In the genomic region with DNA sequence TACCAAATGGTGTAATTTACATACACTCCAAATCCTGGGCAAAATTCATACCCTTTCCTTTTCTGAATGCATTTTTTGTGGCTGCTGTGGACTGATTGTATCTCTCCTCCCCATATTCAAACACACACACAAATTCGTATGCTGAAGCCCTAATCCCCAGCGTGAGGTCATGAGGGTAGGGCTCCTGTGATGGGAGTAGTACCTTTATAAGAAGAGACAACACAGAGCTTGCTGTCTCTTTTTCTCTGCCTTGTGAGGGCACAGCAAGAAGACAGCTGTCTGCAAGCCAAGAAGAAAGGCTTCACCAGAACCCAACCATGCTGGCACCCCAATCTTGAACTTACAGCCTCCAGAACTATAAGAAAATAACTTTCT, we compare ENCODE assay signal across 19 cellular contexts. TPM values are rescaled to one million over a fixed set of nuclear protein-coding genes. Genes with fewer than 3 reads are reported as not detected.
DNase-seq lines count a peak whose midpoint lies in the region; ATAC-seq, FAIRE-seq and TF ChIP-seq lines count a peak whose summit lies in the region.
"Had no signal": no experiment of that assay in that cellular context is flagged by ENCODE, and none has a peak within 500 bp of the region (broad histone marks: within the 10 kb centered on the region; RNA-seq: fewer than 3 reads in every experiment).

No MANE protein-coding gene starts in this region.

- H3K79me2 ChIP-seq in ACC112 (ENCODE audit: control insufficient read depth, insufficient read depth, low read length, unreplicated experiment) (peaks cover 63% of the 10 kb centered on the region), HepG2 (ENCODE audit: insufficient read depth, low read length) (peaks cover 5% of the 10 kb centered on the region)

- DNase-seq in SJSA1 (ENCODE audit: low read depth in 1 of 2, low spot score in 2 of 2) (no peak), HepG2 (ENCODE audit: low spot score) (peak; percentile 48), sigmoid colon (no peak), GM12892 (ENCODE audit: insufficient read length) (no peak), NCI-H2029 (lab: John Stamatoyannopoulos, UW) (no peak)
- no peak for DNase-seq in activated CD8-positive, alpha-beta memory T cell treated with anti-CD3 and anti-CD28 coated beads, Interleukin-2, amount 10 ng/mL, durations not matched to agents 7 days and 5 days
- DNase-seq: activated CD4-positive, CD25-positive, alpha-beta regulatory T cell treated with anti-CD3 and anti-CD28 coated beads, Interleukin-2, amount 50 U/mL, for 72 hours; activated effector memory CD4-positive, alpha-beta T cell treated with anti-CD3 and anti-CD28 coated beads, Interleukin-2, amount 50 U/mL, for 16 hours; amniotic stem cell; CD8-positive, alpha-beta memory T cell; hypothalamus; NCI-H774; posterior cingulate gyrus; stimulated activated naive B cell treated with anti-CD40 and anti-IgM and Interleukin-4, amounts not matched to agents 10 μg/mL and 1 μg/mL and 100 μg/mL, for 72 hours; T-helper 9 cell; upper lobe of right lung had no signal

- FAIRE-seq in HepG2 (lab: Jason Lieb, UNC) (no peak), GM12892 (lab: Jason Lieb, UNC) (no peak)

- no peaks in the 10 kb centered on the region for H3K27me3 ChIP-seq in ACC112 (ENCODE audit: insufficient read depth, low read length)
- no peaks in the 10 kb centered on the region for H3K27me3 ChIP-seq in SJSA1 (replicated peaks)
- no peaks in the 10 kb centered on the region for H3K27me3 ChIP-seq in HepG2 (ENCODE audit: control insufficient read depth in 1 of 2, insufficient read depth in 2 of 2, low read length in 2 of 2)
- no peaks in the 10 kb centered on the region for H3K27me3 ChIP-seq in sigmoid colon
- H3K27me3 ChIP-seq: upper lobe of right lung had no signal

- TF ChIP-seq POLR2A in HepG2 (IDR thresholded peaks at IDR 0.05; ENCODE audit: insufficient read depth in 1 of 2, low read depth in 2 of 2, low read length in 2 of 2) (no peak), sigmoid colon (IDR thresholded peaks at IDR 0.05) (no peak), GM12892 (IDR thresholded peaks at IDR 0.05; ENCODE audit: low read depth, low read length) (no peak)

- no TSS peak for BruUV-seq in HepG2 (replicated peaks; lab: Mats Ljungman, UMichigan)

- H3K4me3 Mint-ChIP-seq in activated CD8-positive, alpha-beta memory T cell treated with anti-CD3 and anti-CD28 coated beads, Interleukin-2, amount 10 ng/mL, durations not matched to agents 7 days and 5 days = no peak overlapping the region
- H3K4me3 Mint-ChIP-seq: CD8-positive, alpha-beta memory T cell; stimulated activated naive B cell treated with anti-CD40 and anti-IgM and Interleukin-4, amounts not matched to agents 10 μg/mL and 1 μg/mL and 100 μg/mL, for 72 hours had no signal

- H2AFZ ChIP-seq in ACC112 (ENCODE audit: low read length, unreplicated experiment) (no peak overlapping the region), HepG2 (ENCODE audit: low read length) (no peak overlapping the region)

- H3K4me2 ChIP-seq in HepG2 (ENCODE audit: low read depth, low read length) = peak overlapping the region; percentile 87

- peak; percentile 48 for ATAC-seq in HepG2
- ATAC-seq in GM21529 (IDR thresholded peaks at IDR 0.05; ENCODE audit: unreplicated experiment) = no peak
- no peak for ATAC-seq in activated CD8-positive, alpha-beta memory T cell treated with anti-CD3 and anti-CD28 coated beads, Interleukin-2, amount 10 ng/mL, durations not matched to agents 7 days and 5 days
- ATAC-seq: stimulated activated naive B cell treated with anti-CD40 and anti-IgM and Interleukin-4, amounts not matched to agents 10 μg/mL and 1 μg/mL and 100 μg/mL, for 72 hours; upper lobe of right lung had no signal

- H3K36me3 ChIP-seq in ACC112 (ENCODE audit: insufficient read depth, low read length) (peaks cover 14% of the 10 kb centered on the region), SJSA1 (no peaks in the 10 kb centered on the region), HepG2 (replicated peaks in 1 of 2; ENCODE audit: control insufficient read depth in 1 of 2, insufficient read depth in 2 of 2, low read length in 2 of 2) (no peaks in the 10 kb centered on the region), sigmoid colon (no peaks in the 10 kb centered on the region)
- H3K36me3 ChIP-seq: upper lobe of right lung had no signal

- 0% methylated on average over 2 of the region's 2 CpGs for WGBS in HepG2 (ENCODE audit: low lambda C conversion rate)
- WGBS in sigmoid colon, 2 donors = 61 to 66% methylated on average over 2 of the region's 2 CpGs

- H3K27ac ChIP-seq in ACC112 (ENCODE audit: low read depth, low read length) (peak overlapping the region; percentile 34; the same call in 1 of the 2 replicates), SJSA1 (peak overlapping the region; percentile 56), HepG2 (ENCODE audit: extremely low read length, insufficient read depth, low read length) (peak overlapping the region; percentile 85), sigmoid colon (peak overlapping the region; percentile 73 to 89 (median 84))
- H3K27ac ChIP-seq: SK-N-MC, upper lobe of right lung had no signal

- peaks cover 2% of the 10 kb centered on the region for H3K9me3 Mint-ChIP-seq in activated CD8-positive, alpha-beta memory T cell treated with anti-CD3 and anti-CD28 coated beads, Interleukin-2, amount 10 ng/mL, durations not matched to agents 7 days and 5 days (ENCODE audit: low read depth)
- H3K9me3 Mint-ChIP-seq: CD8-positive, alpha-beta memory T cell had no signal

- H4K20me1 ChIP-seq in HepG2 (ENCODE audit: insufficient read depth, low read length) = no peaks in the 10 kb centered on the region

- TF ChIP-seq RAD21 in HepG2 (CRISPR knock-in tag; IDR thresholded peaks at IDR 0.05) = no peak

- no peaks in the 10 kb centered on the region for H3K9me3 ChIP-seq in SJSA1 (replicated peaks)
- no peaks in the 10 kb centered on the region for H3K9me3 ChIP-seq in HepG2 (ENCODE audit: low read length)
- no peaks in the 10 kb centered on the region for H3K9me3 ChIP-seq in sigmoid colon
- H3K9me3 ChIP-seq: upper lobe of right lung had no signal

- intact Hi-C loops in HepG2 (cut with micrococcal nuclease; ENCODE audit: unreplicated experiment) = no loop called here
- intact Hi-C loops in sigmoid colon (cut with DNase I) = loop anchor here (5.0 kb wide), 2 partner anchors 835 to 900 kb away; no protein-coding TSS in a partner anchor

- CTCF ChIA-PET in HepG2 (lab: Yijun Ruan, JAX; ENCODE audit: low intra/inter-chr PET ratio, low total read pairs) = no interaction called here
- CTCF ChIA-PET in activated CD8-positive, alpha-beta memory T cell treated with anti-CD3 and anti-CD28 coated beads, Interleukin-2, amount 10 ng/mL, durations not matched to agents 7 days and 5 days (lab: Charles Lee) = no interaction called here

- POLR2A ChIA-PET in HepG2 (lab: Yijun Ruan, JAX) = interaction anchor here (0.7 to 3.4 kb wide), 8 partner anchors 9 to 738 kb away, joined by 3 to 92 read pairs (median 4); partner anchors contain the start of gene DUSP10

- H3K36me3 Mint-ChIP-seq in activated CD8-positive, alpha-beta memory T cell treated with anti-CD3 and anti-CD28 coated beads, Interleukin-2, amount 10 ng/mL, durations not matched to agents 7 days and 5 days = peaks cover 63% of the 10 kb centered on the region

- H3K4me3 ChIP-seq in ACC112 (ENCODE audit: low read depth, low read length) (no peak overlapping the region), SJSA1 (no peak overlapping the region), HepG2 (replicated peaks in 1 of 3; ENCODE audit: insufficient read depth in 1 of 3, low read depth in 2 of 3, low read length in 3 of 3) (peak overlapping the region; percentile 11 to 58 (median 45); a peak in 4 of 6 replicates), sigmoid colon (no peak overlapping the region)
- H3K4me3 ChIP-seq: SK-N-MC, upper lobe of right lung had no signal

- H3K9ac ChIP-seq in HepG2 (ENCODE audit: insufficient read depth, low read depth, low read length) = peak overlapping the region; percentile 66

- TF ChIP-seq EP300 in HepG2 (IDR thresholded peaks at IDR 0.05; ENCODE audit: low read depth in 2 of 2, low read length in 2 of 2) = no peak
- no peak for TF ChIP-seq EP300 in HepG2 (CRISPR knock-in tag; IDR thresholded peaks at IDR 0.05; ENCODE audit: borderline replicate concordance)
- no peak for TF ChIP-seq EP300 in sigmoid colon (IDR thresholded peaks at IDR 0.05)

- in situ Hi-C loops in HepG2 (cut with HindIII; ENCODE audit: extremely low pct_ligation_motif_present, low pct_unique_long_range_greater_than_20kb) = no loop called here

- no peak overlapping the region for H3K27ac Mint-ChIP-seq in activated CD8-positive, alpha-beta memory T cell treated with anti-CD3 and anti-CD28 coated beads, Interleukin-2, amount 10 ng/mL, durations not matched to agents 7 days and 5 days
- H3K27ac Mint-ChIP-seq: stimulated activated naive B cell treated with anti-CD40 and anti-IgM and Interleukin-4, amounts not matched to agents 10 μg/mL and 1 μg/mL and 100 μg/mL, for 72 hours had no signal

- peaks cover 50% of the 10 kb centered on the region for H3K4me1 Mint-ChIP-seq in activated CD8-positive, alpha-beta memory T cell treated with anti-CD3 and anti-CD28 coated beads, Interleukin-2, amount 10 ng/mL, durations not matched to agents 7 days and 5 days

- no peaks in the 10 kb centered on the region for H3K27me3 Mint-ChIP-seq in activated CD8-positive, alpha-beta memory T cell treated with anti-CD3 and anti-CD28 coated beads, Interleukin-2, amount 10 ng/mL, durations not matched to agents 7 days and 5 days
- H3K27me3 Mint-ChIP-seq: CD8-positive, alpha-beta memory T cell; stimulated activated naive B cell treated with anti-CD40 and anti-IgM and Interleukin-4, amounts not matched to agents 10 μg/mL and 1 μg/mL and 100 μg/mL, for 72 hours had no signal

- peaks cover 67% of the 10 kb centered on the region for H3K4me1 ChIP-seq in ACC112 (ENCODE audit: control insufficient read depth, insufficient read depth, low read length, unreplicated experiment)
- peaks cover 88% of the 10 kb centered on the region for H3K4me1 ChIP-seq in SJSA1 (replicated peaks)
- H3K4me1 ChIP-seq in HepG2 (ENCODE audit: insufficient read depth, low read length) = peaks cover 71% of the 10 kb centered on the region
- peaks cover 0 to 97% (median 84%) of the 10 kb centered on the region in 4 donors for H3K4me1 ChIP-seq in sigmoid colon

- no peak for TF ChIP-seq CTCF in HepG2 (CRISPR knock-in tag; IDR thresholded peaks at IDR 0.05)
- no peak for TF ChIP-seq CTCF in sigmoid colon (IDR thresholded peaks at IDR 0.05)

RNA-seq across cellular contexts. Expression of gene DUSP10, which starts 24.4 kb away (rescaled TPM):
- total RNA-seq in SJSA1 (2014; rRNA removed; shearing (Covaris generic)) = 12.4 and 15.8 TPM in 2 replicates
- 2.1 and 2.5 TPM in 2 replicates for total RNA-seq in HepG2 (2016; rRNA removed; fragmentation: Illumina TruSeq; extraction: Trizol)
- total RNA-seq in HepG2 (2016; cell fraction: cytosol; rRNA removed; fragmentation: Illumina TruSeq; extraction: Trizol; ENCODE audit: low read depth) = 1.0 and 1.1 TPM in 2 replicates
- total RNA-seq in HepG2 (2016; cell fraction: insoluble cytoplasmic fraction; rRNA removed; fragmentation: Illumina TruSeq; extraction: Trizol) = 2.7 and 2.8 TPM in 2 replicates
- total RNA-seq in HepG2 (2016; cell fraction: membrane; rRNA removed; fragmentation: Illumina TruSeq; extraction: Trizol) = 1.8 and 2.0 TPM in 2 replicates
- 3.2 and 3.5 TPM in 2 replicates for total RNA-seq in HepG2 (2016; cell fraction: nucleus; rRNA removed; fragmentation: Illumina TruSeq; extraction: Trizol)
- polyA plus RNA-seq in HepG2 (2011; rRNA removed) = 4.2 and 4.4 TPM in 2 replicates
- polyA plus RNA-seq in HepG2 (2011; cell fraction: cytosol; rRNA removed) = 5.3 and 5.7 TPM in 2 replicates
- polyA plus RNA-seq in HepG2 (2011; cell fraction: nucleus; rRNA removed) = 6.2 and 6.9 TPM in 2 replicates
- 2.6 and 5.2 TPM in 2 replicates for polyA plus RNA-seq in HepG2 (2012)
- polyA plus RNA-seq in HepG2 (2016; cell fraction: cytosol; fragmentation: Illumina TruSeq; extraction: Trizol; ENCODE audit: low read depth) = 0.26 and 0.36 TPM in 2 replicates
- 2.8 and 3.3 TPM in 2 replicates for polyA plus RNA-seq in HepG2 (2016; cell fraction: insoluble cytoplasmic fraction; fragmentation: Illumina TruSeq; extraction: Trizol; ENCODE audit: low read depth)
- polyA plus RNA-seq in HepG2 (2016; cell fraction: membrane; fragmentation: Illumina TruSeq; extraction: Trizol; ENCODE audit: low read depth) = 1.2 and 1.3 TPM in 2 replicates
- polyA plus RNA-seq in HepG2 (2016; cell fraction: nucleus; fragmentation: Illumina TruSeq; extraction: Trizol; ENCODE audit: insufficient read depth, low read depth) = 2.0 and 2.4 TPM in 2 replicates
- 11.2 and 16.0 TPM in 2 replicates for polyA minus RNA-seq in HepG2 (2011; rRNA and poly(A)+ RNA removed; ENCODE audit: low replicate concordance)
- 2.7 and 3.9 TPM in 2 replicates for polyA minus RNA-seq in HepG2 (2011; cell fraction: cytosol; rRNA and poly(A)+ RNA removed)
- 13.1 and 15.4 TPM in 2 replicates for polyA minus RNA-seq in HepG2 (2011; cell fraction: nucleus; rRNA and poly(A)+ RNA removed)
- 10 to 100 TPM; 11.4 to 19.9 (median 15.7) TPM for total RNA-seq in sigmoid colon
- 1 to 10 TPM; 2.5 to 4.1 (median 3.6) TPM for polyA plus RNA-seq in sigmoid colon
- 14.6 TPM for polyA plus RNA-seq in GM12892 (2012; ENCODE audit: missing spikeins)
- total RNA-seq in activated CD8-positive, alpha-beta memory T cell treated with anti-CD3 and anti-CD28 coated beads, Interleukin-2, amount 10 ng/mL, durations not matched to agents 7 days and 5 days = 10 to 100 TPM; 14.3 to 46.3 TPM

Comparison
In these comparisons a context has a peak if more than half of its experiments do, and no peak if none do; other contexts are left out.
1. H3K27ac ChIP-seq: peak in every context shown above with its lines; median percentile 85 in HepG2; 84 in sigmoid colon; 56 in SJSA1; 34 in ACC112.
2. H3K4me3 ChIP-seq: peak in HepG2 (3 of 3); none in ACC112 (single experiment), SJSA1 (single experiment) and sigmoid colon (0 of 4).